28 cellular contexts compared by ENCODE assay signal in the genomic region with DNA sequence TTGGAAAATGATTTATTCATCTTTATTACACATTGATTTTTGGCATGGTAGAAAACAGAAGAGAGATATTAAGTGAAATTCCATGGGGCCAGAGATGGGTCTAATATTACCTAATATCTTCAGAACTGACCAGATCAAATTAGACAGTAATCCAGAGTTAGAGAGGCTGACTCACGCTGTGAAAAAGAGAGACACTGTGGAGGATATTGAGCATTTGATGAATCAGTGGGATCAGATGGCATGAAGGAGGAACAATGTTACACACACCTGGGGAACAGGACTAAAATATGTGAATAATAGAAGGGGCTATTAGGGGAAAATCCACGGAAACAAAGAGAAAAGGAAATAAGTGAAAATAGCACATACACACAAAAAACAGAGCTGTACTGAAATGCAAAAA.
DNase-seq lines count a peak whose midpoint lies in the region; ATAC-seq and TF ChIP-seq lines count a peak whose summit lies in the region.
"Had no signal": no experiment of that assay in that cellular context is flagged by ENCODE, and none has a peak within 500 bp of the region (broad histone marks: within the 10 kb centered on the region; RNA-seq: fewer than 3 reads in every experiment).

No MANE protein-coding gene starts in this region.

- ATAC-seq in PC-3 (no peak), HG03196 (IDR thresholded peaks at IDR 0.05; ENCODE audit: unreplicated experiment) (no peak)
- ATAC-seq: activated naive CD4-positive, alpha-beta T cell treated with anti-CD3 and anti-CD28 coated beads, Interleukin-2, amount 50 U/mL, for 72 hours; HCT116; heart right ventricle; left lobe of liver; T-cell had no signal

- no peaks in the 10 kb centered on the region for H4K20me1 ChIP-seq in PC-3 (ENCODE audit: low read length)

- CTCF ChIA-PET in PC-3 (lab: Charles Lee): no interaction called here
- CTCF ChIA-PET in activated CD4-positive, alpha-beta memory T cell treated with anti-CD3 and anti-CD28 coated beads for 36 hours (lab: Charles Lee): no interaction called here

- no peak overlapping the region for H2AFZ ChIP-seq in PC-3 (ENCODE audit: low read length)

- H3K9me3 Mint-ChIP-seq in activated CD4-positive, alpha-beta memory T cell treated with anti-CD3 and anti-CD28 coated beads for 36 hours: no peaks in the 10 kb centered on the region
- H3K9me3 Mint-ChIP-seq: activated naive CD4-positive, alpha-beta T cell treated with anti-CD3 and anti-CD28 coated beads, Interleukin-2, amount 50 U/mL, for 72 hours; central memory CD8-positive, alpha-beta T cell; T-cell had no signal

- no peaks in the 10 kb centered on the region for H3K36me3 ChIP-seq in PC-3 (ENCODE audit: low read depth, low read length)
- H3K36me3 ChIP-seq: heart right ventricle, thoracic aorta had no signal

- no peak overlapping the region for H3K4me2 ChIP-seq in PC-3 (ENCODE audit: low read length)
- H3K4me2 ChIP-seq: KMS-11 had no signal

- POLR2A ChIA-PET in PC-3 (lab: Charles Lee; ENCODE audit: unreplicated experiment): no interaction called here
- POLR2A ChIA-PET in activated CD4-positive, alpha-beta memory T cell treated with anti-CD3 and anti-CD28 coated beads for 36 hours (lab: Charles Lee): no interaction called here

- no peaks in the 10 kb centered on the region for H3K9me3 ChIP-seq in PC-3 (ENCODE audit: low read length)
- H3K9me3 ChIP-seq: heart right ventricle, thoracic aorta had no signal

- intact Hi-C loops in PC-3 (cut with micrococcal nuclease): no loop called here
- intact Hi-C loops in activated CD4-positive, alpha-beta memory T cell treated with anti-CD3 and anti-CD28 coated beads for 36 hours (cut with micrococcal nuclease): no loop called here

- H3K4me3 Mint-ChIP-seq in activated CD4-positive, alpha-beta memory T cell treated with anti-CD3 and anti-CD28 coated beads for 36 hours: no peak overlapping the region
- H3K4me3 Mint-ChIP-seq: central memory CD8-positive, alpha-beta T cell; naive B cell; T-cell had no signal

- no peaks in the 10 kb centered on the region for H3K9me2 ChIP-seq in PC-3 (replicated peaks; ENCODE audit: low read length)

- H3K9ac ChIP-seq in PC-3 (ENCODE audit: low read length): no peak overlapping the region
- H3K9ac ChIP-seq: KMS-11 had no signal

- H3K4me3 ChIP-seq in PC-3 (ENCODE audit: low read length): no peak overlapping the region
- H3K4me3 ChIP-seq: dorsolateral prefrontal cortex, heart right ventricle, thoracic aorta had no signal

- TF ChIP-seq CTCF in PC-3 (conservative IDR thresholded peaks at IDR 0.05; ENCODE audit: low read depth, low read length): no peak

- no peak overlapping the region for H3K27ac ChIP-seq in PC-3 (ENCODE audit: low read length)
- H3K27ac ChIP-seq: dorsolateral prefrontal cortex, heart right ventricle, KMS-11, thoracic aorta had no signal

- peak; percentile 28 for DNase-seq in Daoy (ENCODE audit: low read depth)
- peak; percentile 10 for DNase-seq in PC-3
- peak; percentile 6 to 50 for DNase-seq in dermis microvascular lymphatic vessel endothelial cell (ENCODE audit: low read depth in 2 of 2)
- DNase-seq in renal cortical epithelial cell (ENCODE audit: low read depth): peak; percentile 6
- DNase-seq in hypothalamus (lab: John Stamatoyannopoulos, UW): no peak
- DNase-seq in NCI-H187 (lab: John Stamatoyannopoulos, UW): no peak
- DNase-seq in activated CD4-positive, alpha-beta memory T cell treated with anti-CD3 and anti-CD28 coated beads for 36 hours: no peak
- DNase-seq: activated CD4-positive, alpha-beta T cell treated with anti-CD3 and anti-CD28 coated beads, Interleukin-2, amount 50 U/mL, for 4 hours; anterior cingulate cortex; DMS153; dorsolateral prefrontal cortex; GDM1; heart right ventricle; naive B cell; NCI-H1436 treated with DMSO at 0.1 percent for 48 hours; NCI-H2107; NCI-H446; NCI-H82; occipital lobe; stimulated activated naive CD4-positive, alpha-beta T cell treated with Interleukin-2 at 50 U/mL for 16 hours; T-cell had no signal

- peaks cover 24% of the 10 kb centered on the region for H3K27me3 ChIP-seq in PC-3 (ENCODE audit: low read length)
- H3K27me3 ChIP-seq: heart right ventricle had no signal

- no peaks in the 10 kb centered on the region for H3K4me1 ChIP-seq in PC-3 (ENCODE audit: insufficient read depth, low read length)
- H3K4me1 ChIP-seq: heart right ventricle had no signal

- H3K27ac Mint-ChIP-seq in activated CD4-positive, alpha-beta memory T cell treated with anti-CD3 and anti-CD28 coated beads for 36 hours: no peak overlapping the region
- H3K27ac Mint-ChIP-seq: activated naive CD4-positive, alpha-beta T cell treated with anti-CD3 and anti-CD28 coated beads, Interleukin-2, amount 50 U/mL, for 72 hours; naive B cell; T-cell had no signal

- H3K36me3 Mint-ChIP-seq in activated CD4-positive, alpha-beta memory T cell treated with anti-CD3 and anti-CD28 coated beads for 36 hours: no peaks in the 10 kb centered on the region
- H3K36me3 Mint-ChIP-seq: activated naive CD4-positive, alpha-beta T cell treated with anti-CD3 and anti-CD28 coated beads, Interleukin-2, amount 50 U/mL, for 72 hours; naive B cell; T-cell had no signal

- no peaks in the 10 kb centered on the region for H3K27me3 Mint-ChIP-seq in activated CD4-positive, alpha-beta memory T cell treated with anti-CD3 and anti-CD28 coated beads for 36 hours
- H3K27me3 Mint-ChIP-seq: central memory CD8-positive, alpha-beta T cell; naive B cell; T-cell had no signal

- no peaks in the 10 kb centered on the region for H3F3A ChIP-seq in PC-3 (ENCODE audit: low read length, unreplicated experiment)

- BruUV-seq in PC-3 (replicated peaks; lab: Mats Ljungman, UMichigan): no TSS peak

- no peaks in the 10 kb centered on the region for H3K4me1 Mint-ChIP-seq in activated CD4-positive, alpha-beta memory T cell treated with anti-CD3 and anti-CD28 coated beads for 36 hours (ENCODE audit: low read depth)
- H3K4me1 Mint-ChIP-seq: central memory CD8-positive, alpha-beta T cell; naive B cell; T-cell had no signal

- H3K79me2 ChIP-seq in PC-3 (ENCODE audit: low read length): no peaks in the 10 kb centered on the region

Comparison
In these comparisons a context has a peak if more than half of its experiments do, and no peak if none do; other contexts are left out.
1. DNase-seq: peak in Daoy (single experiment), PC-3 (single experiment), dermis microvascular lymphatic vessel endothelial cell (2 of 2) and renal cortical epithelial cell (single experiment); none in hypothalamus (0 of 51), NCI-H187 (0 of 2) and activated CD4-positive, alpha-beta memory T cell treated with anti-CD3 and anti-CD28 coated beads for 36 hours (single experiment).